Comparison of ENCODE assay signal across 25 cellular contexts in the genomic region with DNA sequence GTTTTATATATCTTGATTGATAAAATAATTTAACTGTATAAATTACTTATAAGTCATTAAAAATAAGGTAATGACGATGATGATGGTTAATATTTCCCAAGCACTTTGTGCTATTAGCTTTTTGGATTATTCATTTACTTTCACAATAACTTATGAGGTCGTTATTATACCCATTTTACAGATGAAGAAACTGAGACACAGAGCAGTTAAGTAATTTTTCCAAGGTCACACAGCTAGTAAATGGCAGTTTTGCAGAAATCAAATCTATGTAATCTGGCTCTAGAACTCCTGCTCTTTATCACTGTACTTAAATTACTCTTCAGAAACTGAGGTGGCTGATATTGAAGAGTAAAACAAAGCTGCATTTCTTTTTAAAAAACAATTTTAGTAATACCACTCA.
"Had no signal": no experiment of that assay in that cellular context is flagged by ENCODE, and none has a peak within 500 bp of the region (broad histone marks: within the 10 kb centered on the region; RNA-seq: fewer than 3 reads in every experiment).

No MANE protein-coding gene starts in this region.

- DNase-seq: colonic mucosa; cortex of kidney; effector CD8-positive, alpha-beta T cell; effector memory CD8-positive, alpha-beta T cell; endodermal cell; esophagus squamous epithelium; foreskin fibroblast; foreskin melanocyte; gastrocnemius medialis; glutamatergic neuron; head of caudate nucleus; heart right ventricle; hippocampal formation; left cardiac atrium; left lung; left ventricle myocardium superior; lower lobe of right lung; mesenchymal stem cell; mucosa of descending colon; naive B cell had no signal

- ATAC-seq: effector memory CD8-positive, alpha-beta T cell; esophagus mucosa; gastrocnemius medialis; heart right ventricle; left cardiac atrium; left lung; left ventricle myocardium superior; lower lobe of right lung; mucosa of descending colon had no signal

- H3K9me3 ChIP-seq: colonic mucosa, esophagus squamous epithelium, gastrocnemius medialis, heart right ventricle, left lung, lower lobe of right lung, mucosa of descending colon had no signal

- H3K4me1 ChIP-seq: colonic mucosa, esophagus squamous epithelium, gastrocnemius medialis, lower lobe of right lung had no signal

- FAIRE-seq: endometrium, islet of Langerhans, keratinocyte had no signal

- H3K27ac ChIP-seq: colonic mucosa, epithelial cell of prostate, esophagus squamous epithelium, gastrocnemius medialis, heart right ventricle, left lung, lower lobe of right lung had no signal

- H3K4me3 ChIP-seq: colonic mucosa, esophagus squamous epithelium, gastrocnemius medialis, heart right ventricle, left lung, lower lobe of right lung, mucosa of descending colon had no signal

- H3K36me3 ChIP-seq: colonic mucosa had no signal

- H3K27me3 ChIP-seq: colonic mucosa, esophagus squamous epithelium, gastrocnemius medialis, heart right ventricle, left lung had no signal
